8 cellular contexts compared by ENCODE assay signal in the genomic region with DNA sequence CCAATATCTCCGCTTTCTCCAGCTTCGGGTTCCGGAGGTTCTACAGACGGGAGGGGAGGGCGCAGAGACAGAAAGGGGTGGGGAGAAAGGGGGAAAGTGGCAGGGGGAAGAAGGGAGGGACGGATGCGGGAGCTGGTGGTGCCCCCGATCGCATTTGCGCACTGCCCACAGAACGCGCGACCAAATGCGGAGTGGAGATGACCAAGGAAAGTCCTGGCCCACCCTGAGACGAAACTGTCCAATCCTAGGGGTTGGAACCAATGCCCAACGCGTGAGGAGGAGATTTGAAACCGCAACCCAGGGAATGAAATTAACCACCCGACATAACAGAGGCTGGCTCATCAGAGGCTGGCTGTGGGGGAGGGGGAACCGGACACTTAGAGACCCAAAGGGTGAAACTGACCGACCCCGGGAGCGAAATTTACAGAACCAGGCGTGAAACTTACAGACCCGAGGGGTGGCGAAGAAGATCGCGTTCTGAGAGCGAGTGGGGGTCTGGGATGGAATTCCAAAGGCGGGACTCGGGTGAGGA. TPM values are rescaled to one million over a fixed set of nuclear protein-coding genes. Genes with fewer than 3 reads are reported as not detected.
A peak's percentile ranks its signal among the peaks of the same experiment; 100 is the strongest.
DNase-seq lines count a peak whose midpoint lies in the region; ATAC-seq lines count a peak whose summit lies in the region.

No MANE protein-coding gene starts in this region.

- no peak for ATAC-seq in GM21360 (IDR thresholded peaks at IDR 0.05; ENCODE audit: unreplicated experiment)
- ATAC-seq in GM21825 (IDR thresholded peaks at IDR 0.05; ENCODE audit: unreplicated experiment) = no peak
- no peak for ATAC-seq in GM21381 (IDR thresholded peaks at IDR 0.05; ENCODE audit: unreplicated experiment)
- ATAC-seq in GM21717 (IDR thresholded peaks at IDR 0.05; ENCODE audit: unreplicated experiment) = no peak

- DNase-seq in ELF-1 (ENCODE audit: low read depth, low spot score) (peak; percentile 40), NCI-H69 (lab: John Stamatoyannopoulos, UW) (peak; percentile 22), cerebellum (ENCODE audit: low spot score) (peak; percentile 31), myocyte (ENCODE audit: low read depth) (peak; percentile 72)

RNA-seq across cellular contexts. Expression of a gene that starts 1.4 kb away (rescaled TPM):
- total RNA-seq in cerebellum (0.73 TPM), myocyte (0.16 and 0.53 TPM in 2 replicates)
- 0.33 TPM for polyA plus RNA-seq in myocyte (2012)

RNA-seq across cellular contexts. Expression of a gene that starts 4.1 kb away (rescaled TPM):
- 0.45 TPM for total RNA-seq in cerebellum
- total RNA-seq in myocyte = not detected in 2 replicates
- 0.03 TPM for polyA plus RNA-seq in myocyte (2012)

RNA-seq across cellular contexts. Expression of a gene that starts 29.7 kb away (rescaled TPM):
- total RNA-seq in cerebellum (7.7 TPM), myocyte (6.4 and 16.6 TPM in 2 replicates)
- 7.7 TPM for polyA plus RNA-seq in myocyte (2012)

RNA-seq across cellular contexts. Expression of a gene that starts 34.9 kb away (rescaled TPM):
- total RNA-seq in cerebellum (not detected), myocyte (0.16 and 0.40 TPM in 2 replicates)
- not detected for polyA plus RNA-seq in myocyte (2012)

RNA-seq across cellular contexts. Expression of a gene that starts 40.3 kb away (rescaled TPM):
- total RNA-seq in cerebellum = 29.9 TPM
- 10.5 and 12.3 TPM in 2 replicates for total RNA-seq in myocyte
- polyA plus RNA-seq in myocyte (2012) = 69.3 TPM

Comparison
In these comparisons a context has a peak if more than half of its experiments do, and no peak if none do; other contexts are left out.
1. DNase-seq: peak in every context shown above with its lines; median percentile 72 in myocyte; 40 in ELF-1; 31 in cerebellum; 22 in NCI-H69.